8 cellular contexts compared by ENCODE assay signal in the genomic region with DNA sequence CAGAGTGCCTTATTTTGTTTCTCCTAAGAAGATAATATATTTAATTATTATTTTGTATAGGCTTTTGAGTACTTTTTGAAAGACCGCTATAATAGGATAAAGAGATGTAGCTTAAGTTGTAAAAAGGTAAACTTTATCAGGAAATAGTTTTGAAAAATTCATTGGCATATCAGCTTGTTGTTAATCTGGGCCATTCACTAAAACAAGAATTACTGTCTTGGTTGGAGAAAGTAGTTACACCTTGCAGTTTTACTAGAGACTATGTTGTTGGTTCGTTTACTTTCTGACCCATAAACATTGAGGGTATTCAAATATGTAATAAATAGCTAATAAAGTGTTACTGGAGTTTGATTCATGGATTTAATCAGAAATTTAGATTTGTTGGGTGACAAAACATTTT. TPM values are rescaled to one million over a fixed set of nuclear protein-coding genes. Genes with fewer than 3 reads are reported as not detected.
DNase-seq lines count a peak whose midpoint lies in the region; ATAC-seq, FAIRE-seq and TF ChIP-seq lines count a peak whose summit lies in the region.

No MANE protein-coding gene starts in this region.

- peaks cover 34% of the 10 kb centered on the region for H3K4me1 ChIP-seq in HUES64 (ENCODE audit: insufficient read depth, low read length)

- peaks cover 22 to 73% (median 59%) of the 10 kb centered on the region in 4 donors for H3K4me1 Mint-ChIP-seq in naive thymus-derived CD8-positive, alpha-beta T cell

- TF ChIP-seq CTCF in AG10803 (conservative IDR thresholded peaks at IDR 0.05; ENCODE audit: low read length) (no peak), bronchial epithelial cell (IDR thresholded peaks at IDR 0.05; ENCODE audit: insufficient read depth, low read length, severe bottlenecking) (no peak)

- H3K27ac Mint-ChIP-seq in naive thymus-derived CD8-positive, alpha-beta T cell, result peak overlapping the region in 1 of 10 donors; percentile 39

- H3K27me3 ChIP-seq in HUES64 (ENCODE audit: insufficient read depth, low read length) (no peaks in the 10 kb centered on the region), bronchial epithelial cell (ENCODE audit: control insufficient read depth, insufficient read depth, low read length) (no peaks in the 10 kb centered on the region)

- FAIRE-seq in bronchial epithelial cell (lab: Jason Lieb, UNC), result no peak

- H3K36me3 ChIP-seq in HUES64 (ENCODE audit: insufficient read depth, low read length), result peaks cover 55% of the 10 kb centered on the region
- H3K36me3 ChIP-seq in bronchial epithelial cell (ENCODE audit: control insufficient read depth, insufficient read depth, low read length), result peaks cover 4% of the 10 kb centered on the region

- H3K27ac ChIP-seq in HUES64 (ENCODE audit: low read depth, low read length), result no peak overlapping the region

- H3K9me3 Mint-ChIP-seq in naive thymus-derived CD8-positive, alpha-beta T cell, result no peaks in the 10 kb centered on the region

- peak overlapping the region; percentile 75 for H3K4me3 ChIP-seq in AG10803 (ENCODE audit: low read length)
- peak overlapping the region; percentile 92 for H3K4me3 ChIP-seq in HUES64 (ENCODE audit: low read length)
- peak overlapping the region; percentile 95 for H3K4me3 ChIP-seq in bronchial epithelial cell (ENCODE audit: low read depth, low read length)

- DNase-seq in AG10803 (ENCODE audit: low read depth), result no peak
- DNase-seq in bronchial epithelial cell (ENCODE audit: low read depth), result no peak
- no peak for DNase-seq in naive thymus-derived CD8-positive, alpha-beta T cell
- no peak for DNase-seq in GM03348 (ENCODE audit: low spot score)
- no peak for DNase-seq in HuH-7 (ENCODE audit: low spot score)

- no peak overlapping the region for H3K9ac ChIP-seq in HUES64 (ENCODE audit: low read depth, low read length)

- H3K4me3 Mint-ChIP-seq in naive thymus-derived CD8-positive, alpha-beta T cell, result peak overlapping the region; percentile 60 to 99 (median 96)

- POLR2A ChIA-PET in naive thymus-derived CD8-positive, alpha-beta T cell (lab: Charles Lee), result interaction anchor here (0.7 to 4.1 kb wide), 2 partner anchors 12 to 33 kb away, joined by 3 to 35 read pairs; partner anchors contain the start of gene TNPO1

- H3K36me3 Mint-ChIP-seq in naive thymus-derived CD8-positive, alpha-beta T cell, result peaks cover 0 to 34% (median 1%) of the 10 kb centered on the region in 3 donors

- H3K27me3 Mint-ChIP-seq in naive thymus-derived CD8-positive, alpha-beta T cell, result no peaks in the 10 kb centered on the region

- WGBS in HUES64, result 66% methylated on average over 2 of the region's 2 CpGs

- ATAC-seq in naive thymus-derived CD8-positive, alpha-beta T cell, result no peak
- ATAC-seq in GM19035 (IDR thresholded peaks at IDR 0.05; ENCODE audit: unreplicated experiment) (no peak), HG03460 (IDR thresholded peaks at IDR 0.05; ENCODE audit: unreplicated experiment) (no peak)

- H3K9me3 ChIP-seq in HUES64 (ENCODE audit: insufficient read depth, low read depth, low read length), result no peaks in the 10 kb centered on the region

RNA-seq across cellular contexts. Expression of gene TNPO1, which starts 33.7 kb away (rescaled TPM):
- polyA plus RNA-seq in HUES64 (2013, experiment 1 of 2), result 146 TPM
- 127 TPM for polyA plus RNA-seq in HUES64 (2013, experiment 2 of 2)
- 265 and 329 TPM in 2 replicates for total RNA-seq in bronchial epithelial cell
- total RNA-seq in naive thymus-derived CD8-positive, alpha-beta T cell, result 10 to 100 TPM; 91.0 to 94.1 TPM
- polyA plus RNA-seq in naive thymus-derived CD8-positive, alpha-beta T cell, result 10 to 100 TPM; 47.6 to 63.7 (median 52.8) TPM
